ENCODE assay signal across 8 cellular contexts in the genomic region with DNA sequence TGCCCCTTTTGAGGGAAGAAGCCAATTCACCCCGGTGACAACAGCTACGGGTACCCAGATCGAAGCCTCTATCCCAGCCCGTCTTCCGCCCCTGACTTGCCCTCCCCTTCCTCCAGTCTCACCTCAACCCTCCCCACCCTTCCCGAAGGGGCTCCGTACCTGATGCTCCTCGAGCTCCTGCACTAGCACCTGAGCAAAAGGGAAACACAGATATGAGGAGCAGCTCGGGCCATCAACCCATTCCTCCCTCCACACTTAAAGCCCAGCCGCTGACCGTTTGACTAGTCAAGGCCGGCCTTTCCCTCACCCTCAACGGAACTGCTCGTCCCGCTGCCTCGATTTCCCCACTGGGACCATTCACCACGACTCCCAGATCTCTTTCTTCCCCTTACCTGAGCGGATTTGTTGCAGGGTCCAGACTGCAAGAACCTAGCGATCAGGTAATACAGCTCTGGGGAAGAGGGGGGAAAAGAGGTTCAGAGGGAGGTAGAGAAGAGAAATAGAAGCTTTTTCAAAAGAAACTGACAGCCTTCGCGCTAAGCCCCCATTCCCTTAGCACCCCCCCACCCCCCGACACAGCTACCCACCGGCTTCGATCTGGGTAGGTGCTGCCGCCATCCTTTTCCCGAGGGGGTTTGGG. TPM values are rescaled to one million over a fixed set of nuclear protein-coding genes. Genes with fewer than 3 reads are reported as not detected.
DNase-seq lines count a peak whose midpoint lies in the region; ATAC-seq, FAIRE-seq and TF ChIP-seq lines count a peak whose summit lies in the region.

No MANE protein-coding gene starts in this region.

- H3K27me3 ChIP-seq in neutrophil = no peaks in the 10 kb centered on the region

- H3K4me1 Mint-ChIP-seq in activated T-cell treated with anti-CD3 and anti-CD28 coated beads, Interleukin-2, amount 50 U/mL, for 72 hours (ENCODE audit: low read depth) = peaks cover 22% of the 10 kb centered on the region

- H3K9me3 Mint-ChIP-seq in activated T-cell treated with anti-CD3 and anti-CD28 coated beads, Interleukin-2, amount 50 U/mL, for 72 hours = no peaks in the 10 kb centered on the region

- no peak for FAIRE-seq in RCC 7860 (lab: Jason Lieb, UNC)

- no peaks in the 10 kb centered on the region for H3K9me3 ChIP-seq in neutrophil

- peaks cover 0 to 8% of the 10 kb centered on the region in 2 donors for H3K36me3 Mint-ChIP-seq in activated T-cell treated with anti-CD3 and anti-CD28 coated beads, Interleukin-2, amount 50 U/mL, for 72 hours (ENCODE audit: insufficient read depth in 2 of 2)

- peak overlapping the region; percentile 94 for H3K27ac ChIP-seq in neutrophil

- DNase-seq in NCI-H526 (lab: John Stamatoyannopoulos, UW) (peak; percentile 27 to 53), fibroblast of pulmonary artery (ENCODE audit: low read depth) (no peak), RCC 7860 (ENCODE audit: low spot score) (no peak)
- peak; percentile 23 to 41 for DNase-seq in activated T-cell treated with anti-CD3 and anti-CD28 coated beads, Interleukin-2, amount 50 U/mL, for 72 hours

- peak overlapping the region; percentile 60 for H3K27ac Mint-ChIP-seq in activated T-cell treated with anti-CD3 and anti-CD28 coated beads, Interleukin-2, amount 50 U/mL, for 72 hours

- no peaks in the 10 kb centered on the region for H3K27me3 Mint-ChIP-seq in activated T-cell treated with anti-CD3 and anti-CD28 coated beads, Interleukin-2, amount 50 U/mL, for 72 hours (ENCODE audit: low read depth)

- peak overlapping the region; percentile 84 to 95 for H3K4me3 Mint-ChIP-seq in activated T-cell treated with anti-CD3 and anti-CD28 coated beads, Interleukin-2, amount 50 U/mL, for 72 hours

- H3K4me3 ChIP-seq in fibroblast of pulmonary artery (replicated peaks; ENCODE audit: low read depth, low read length) (peak overlapping the region; percentile 78), neutrophil (ENCODE audit: low read depth in 1 of 2, low read length in 1 of 2) (peak overlapping the region; percentile 69 to 86)

- peak; percentile 16 to 21 for ATAC-seq in activated T-cell treated with anti-CD3 and anti-CD28 coated beads, Interleukin-2, amount 50 U/mL, for 72 hours (replicated peaks in 1 of 2)
- ATAC-seq in HG03342 (IDR thresholded peaks at IDR 0.05; ENCODE audit: unreplicated experiment) (no peak), GM19328 (IDR thresholded peaks at IDR 0.05; ENCODE audit: unreplicated experiment) (no peak)

- peak; percentile 27 for TF ChIP-seq POLR2A in GM19099 (IDR thresholded peaks at IDR 0.05; ENCODE audit: extremely low read depth, insufficient read length, low read depth)

- peaks cover 15 to 23% of the 10 kb centered on the region in 2 experiments for H3K4me1 ChIP-seq in neutrophil (ENCODE audit: control insufficient read depth in 1 of 2, insufficient read depth in 1 of 2, low read depth in 1 of 2, low read length in 1 of 2)

- H3K36me3 ChIP-seq in neutrophil = no peaks in the 10 kb centered on the region

- TF ChIP-seq CTCF in fibroblast of pulmonary artery (IDR thresholded peaks at IDR 0.05; ENCODE audit: low read length, missing control alignments) (no peak), neutrophil (IDR thresholded peaks at IDR 0.05) (no peak)

RNA-seq across cellular contexts. Expression of a gene that starts 0.7 kb away (rescaled TPM):
- 10 to 100 TPM; 25.4 to 29.1 TPM for total RNA-seq in activated T-cell treated with anti-CD3 and anti-CD28 coated beads, Interleukin-2, amount 50 U/mL, for 72 hours

Comparison
In these comparisons a context has a peak if more than half of its experiments do, and no peak if none do; other contexts are left out.
1. DNase-seq: peak in NCI-H526 (2 of 2) and activated T-cell treated with anti-CD3 and anti-CD28 coated beads, Interleukin-2, amount 50 U/mL, for 72 hours (2 of 2); none in fibroblast of pulmonary artery (single experiment) and RCC 7860 (single experiment).
2. ATAC-seq: peak in activated T-cell treated with anti-CD3 and anti-CD28 coated beads, Interleukin-2, amount 50 U/mL, for 72 hours (2 of 2); none in HG03342 (single experiment) and GM19328 (single experiment).